In genomic region chr1:17791464-17791863, GRCh38 we compare ENCODE assay signal across 19 cellular contexts. TPM values are rescaled to one million over a fixed set of nuclear protein-coding genes. Genes with fewer than 3 reads are reported as not detected.
"Had no signal": no experiment of that assay in that cellular context is flagged by ENCODE, and none has a peak within 500 bp of the region (broad histone marks: within the 10 kb centered on the region; RNA-seq: fewer than 3 reads in every experiment).

No MANE protein-coding gene starts in this region.

- H3K9ac ChIP-seq: SK-N-SH had no signal

- DNase-seq: KBM-7, MG63, NCI-H1092, NCI-H1105 treated with DMSO at 0.1 percent for 48 hours, NCI-H1417 treated with DMSO at 0.1 percent for 48 hours, NCI-H146, NCI-H1694 treated with DMSO at 0.1 percent for 48 hours, NCI-H1930, NCI-H2081, NCI-H2107, NCI-H2227 treated with DMSO at 0.1 percent for 48 hours, NCI-H510A, NCI-H524 treated with DMSO at 0.1 percent for 48 hours, NCI-H69, NCI-H774, Right ventricle myocardium superior, SIG-M5, SK-N-SH, SW 1271 had no signal

- H3K4me3 ChIP-seq: MG63 had no signal

- H3K9me3 ChIP-seq: MG63, SK-N-SH had no signal

- H3K27me3 ChIP-seq: MG63 had no signal

- H3K36me3 ChIP-seq: MG63 had no signal

- H3K4me2 ChIP-seq: SK-N-SH had no signal

RNA-seq across cellular contexts. Expression of gene ACTL8, which starts 36.3 kb away (rescaled TPM):
- total RNA-seq: Right ventricle myocardium superior had no signal
